Comparison of ENCODE assay signal across 18 cellular contexts in genomic region chr15:60523056-60523455, GRCh38. TPM values are rescaled to one million over a fixed set of nuclear protein-coding genes. Genes with fewer than 3 reads are reported as not detected.
A peak's percentile ranks its signal among the peaks of the same experiment; 100 is the strongest.
DNase-seq lines count a peak whose midpoint lies in the region; ATAC-seq and TF ChIP-seq lines count a peak whose summit lies in the region.
"Had no signal": no experiment of that assay in that cellular context is flagged by ENCODE, and none has a peak within 500 bp of the region (broad histone marks: within the 10 kb centered on the region; RNA-seq: fewer than 3 reads in every experiment).

No MANE protein-coding gene starts in this region.

- no peak overlapping the region for H4K91ac ChIP-seq in IMR-90 (ENCODE audit: insufficient read depth, low read depth, low read length)

- no peak overlapping the region for H2AFZ ChIP-seq in IMR-90 (replicated peaks; ENCODE audit: low read length, poor library complexity)

- H3K56ac ChIP-seq in IMR-90 (ENCODE audit: extremely low read depth, insufficient read depth, low read length) = no peak overlapping the region

- H3K4me3 ChIP-seq in CD8-positive, alpha-beta memory T cell (ENCODE audit: low read length) = no peak overlapping the region
- no peak overlapping the region for H3K4me3 ChIP-seq in IMR-90 (ENCODE audit: insufficient read depth, low read depth, low read length)
- no peak overlapping the region for H3K4me3 ChIP-seq in choroid plexus epithelial cell (ENCODE audit: low read depth, low read length)
- no peak overlapping the region for H3K4me3 ChIP-seq in colonic mucosa
- H3K4me3 ChIP-seq: skin epidermis, stomach had no signal

- no peaks in the 10 kb centered on the region for H3K27me3 Mint-ChIP-seq in CD8-positive, alpha-beta memory T cell

- intact Hi-C loops in IMR-90 (cut with micrococcal nuclease) (no loop called here), colonic mucosa (cut with DNase I) (loop anchor here (10.0 kb wide), 1 partner anchor 198 kb away; no protein-coding TSS in a partner anchor)

- CTCF ChIA-PET in CD8-positive, alpha-beta memory T cell (lab: Charles Lee) = interaction anchor here (0.8 kb wide), 1 partner anchor 39 kb away, joined by 3 read pairs; no protein-coding TSS in a partner anchor
- CTCF ChIA-PET in IMR-90 (lab: Yijun Ruan, JAX) = no interaction called here

- H3K36me3 Mint-ChIP-seq in CD8-positive, alpha-beta memory T cell = peaks cover 8 to 79% (median 23%) of the 10 kb centered on the region in 3 donors

- no peak for TF ChIP-seq POLR2A in IMR-90 (IDR thresholded peaks at IDR 0.05; ENCODE audit: low read depth, low read length)

- no peak overlapping the region for H2AK9ac ChIP-seq in IMR-90 (replicated peaks; ENCODE audit: low read depth, low read length, poor library complexity)

- TF ChIP-seq CTCF in IMR-90 (conservative IDR thresholded peaks at IDR 0.05; ENCODE audit: low read depth, low read length) = no peak
- no peak for TF ChIP-seq CTCF in choroid plexus epithelial cell (conservative IDR thresholded peaks at IDR 0.05; ENCODE audit: low read depth, low read length)
- no peak for TF ChIP-seq CTCF in colonic mucosa (IDR thresholded peaks at IDR 0.05)

- H3K4me1 ChIP-seq in CD8-positive, alpha-beta memory T cell (ENCODE audit: insufficient read depth, low read length) = peaks cover 21% of the 10 kb centered on the region
- H3K4me1 ChIP-seq in IMR-90 (ENCODE audit: control insufficient read depth, insufficient read depth, low read length) (peaks cover 12% of the 10 kb centered on the region; the same call in 1 of the 2 replicates), colonic mucosa (no peaks in the 10 kb centered on the region)

- H3K36me3 ChIP-seq in CD8-positive, alpha-beta memory T cell (ENCODE audit: insufficient read depth, low read length) = peaks cover 19% of the 10 kb centered on the region
- H3K36me3 ChIP-seq in IMR-90 (ENCODE audit: control insufficient read depth, insufficient read depth, low read length) (peaks cover 1% of the 10 kb centered on the region; the same call in 1 of the 2 replicates), colonic mucosa (no peaks in the 10 kb centered on the region)
- H3K36me3 ChIP-seq: stomach had no signal

- peaks cover 11 to 13% of the 10 kb centered on the region in 2 experiments; a peak in 2 of 4 replicates for H3K79me1 ChIP-seq in IMR-90 (ENCODE audit: low read depth in 1 of 2, low read length in 2 of 2)

- H3K9me3 Mint-ChIP-seq in CD8-positive, alpha-beta memory T cell = no peaks in the 10 kb centered on the region
- H3K9me3 Mint-ChIP-seq: activated T-cell treated with anti-CD3 and anti-CD28 coated beads, Interleukin-2, amount 50 U/mL, for 72 hours had no signal

- H3K27ac Mint-ChIP-seq in CD8-positive, alpha-beta memory T cell = peak overlapping the region in 7 of 8 donors; percentile 36 to 95 (median 67)

- H3K27me3 ChIP-seq in CD8-positive, alpha-beta memory T cell (ENCODE audit: insufficient read depth, low read length, poor library complexity, severe bottlenecking) = no peaks in the 10 kb centered on the region
- H3K27me3 ChIP-seq in IMR-90 (ENCODE audit: control insufficient read depth, insufficient read depth, low read length) = no peaks in the 10 kb centered on the region
- no peaks in the 10 kb centered on the region for H3K27me3 ChIP-seq in colonic mucosa
- H3K27me3 ChIP-seq: stomach had no signal

- DNase-seq in CD8-positive, alpha-beta memory T cell = no peak
- peak; percentile 80 for DNase-seq in IMR-90
- peak; percentile 33 for DNase-seq in choroid plexus epithelial cell (ENCODE audit: low read depth)
- peak; percentile 10 for DNase-seq in kidney tubule cell (ENCODE audit: low spot score)
- DNase-seq in NK-92 treated with Interleukin-12 subunit alpha and Interleukin-12 subunit beta, amount 100 ng/mL, for 24 hours (lab: John Stamatoyannopoulos, UW) = no peak
- no peak for DNase-seq in colonic mucosa
- DNase-seq: activated CD4-positive, alpha-beta T cell treated with anti-CD3 and anti-CD28 coated beads for 1 hour; activated T-cell treated with anti-CD3 and anti-CD28 coated beads, Interleukin-2, amount 50 U/mL, for 72 hours; COR-L47; GOT3; KG1; mesendoderm; NCI-H524; stomach had no signal

- H4K20me1 ChIP-seq in IMR-90 (ENCODE audit: insufficient read depth, low read length) = no peaks in the 10 kb centered on the region; the same call in 1 of the 2 replicates

- peaks cover 72 to 87% (median 83%) of the 10 kb centered on the region in 3 donors for H3K4me1 Mint-ChIP-seq in CD8-positive, alpha-beta memory T cell

- H2BK5ac ChIP-seq in IMR-90 (ENCODE audit: low read depth, low read length, poor library complexity, severe bottlenecking) = peak overlapping the region; percentile 88

- no peak overlapping the region for H4K5ac ChIP-seq in IMR-90 (ENCODE audit: low read depth, low read length)

- dilution Hi-C loops in IMR-90 (cut with HindIII; ENCODE audit: low sequenced_read_pairs, unreplicated experiment) = no loop called here

- no peak overlapping the region for H3K18ac ChIP-seq in IMR-90 (ENCODE audit: low read depth, low read length)

- POLR2A ChIA-PET in CD8-positive, alpha-beta memory T cell (lab: Charles Lee) = no interaction called here
- POLR2A ChIA-PET in IMR-90 (lab: Charles Lee; ENCODE audit: unreplicated experiment) = no interaction called here

- no peak overlapping the region for H3K4me2 ChIP-seq in IMR-90 (ENCODE audit: low read depth, low read length)

- peak overlapping the region; percentile 75; the same call in 1 of the 2 replicates for H3K14ac ChIP-seq in IMR-90 (replicated peaks; ENCODE audit: low read depth, low read length)

- no peak overlapping the region for H3K4me3 Mint-ChIP-seq in CD8-positive, alpha-beta memory T cell
- H3K4me3 Mint-ChIP-seq: activated T-cell treated with anti-CD3 and anti-CD28 coated beads, Interleukin-2, amount 50 U/mL, for 72 hours had no signal

- peaks cover 4% of the 10 kb centered on the region for H3K9me1 ChIP-seq in IMR-90 (ENCODE audit: insufficient read depth, low read length)

- 0 out of 2 replicates have a peak overlapping the region, but pooled peaks have one; percentile 4 for H2BK120ac ChIP-seq in IMR-90 (ENCODE audit: low read depth, low read length)

- no peaks in the 10 kb centered on the region for H3K9me3 ChIP-seq in CD8-positive, alpha-beta memory T cell (ENCODE audit: low read length)
- H3K9me3 ChIP-seq in IMR-90 (ENCODE audit: control insufficient read depth, insufficient read depth, low read length) (no peaks in the 10 kb centered on the region), colonic mucosa (no peaks in the 10 kb centered on the region)
- H3K9me3 ChIP-seq: stomach had no signal

- in situ Hi-C loops in IMR-90 (cut with MboI; ENCODE audit: low sequenced_read_pairs) = loop anchor here (25.0 kb wide), 1 partner anchor 1314 kb away; no protein-coding TSS in a partner anchor

- BruUV-seq in IMR-90 (replicated peaks; lab: Mats Ljungman, UMichigan) = no TSS peak

- no peak overlapping the region for H3K9ac ChIP-seq in IMR-90 (ENCODE audit: low read depth, low read length)
- H3K9ac ChIP-seq in colonic mucosa (ENCODE audit: low read depth in 2 of 2, low read length in 2 of 2) = no peak overlapping the region

- no peak overlapping the region for H2AK5ac ChIP-seq in IMR-90 (ENCODE audit: low read depth, low read length)

- no peak overlapping the region for H3K23ac ChIP-seq in IMR-90 (ENCODE audit: low read depth, low read length)

- TF ChIP-seq RAD21 in IMR-90 (IDR thresholded peaks at IDR 0.05; ENCODE audit: low read length) = no peak

- H3K27ac ChIP-seq in CD8-positive, alpha-beta memory T cell (ENCODE audit: low read depth, low read length) = no peak overlapping the region
- H3K27ac ChIP-seq in IMR-90 (ENCODE audit: insufficient read depth, low read length) (no peak overlapping the region), colonic mucosa (no peak overlapping the region)
- H3K27ac ChIP-seq: stomach had no signal

- H4K8ac ChIP-seq in IMR-90 (ENCODE audit: low read depth in 2 of 2, low read length in 2 of 2) = peak overlapping the region in 1 of 2 experiments; percentile 64; a peak in 1 of 4 replicates

- ATAC-seq in IMR-90 (ENCODE audit: low read depth) (peak; percentile 43), HG03521 (IDR thresholded peaks at IDR 0.05; ENCODE audit: unreplicated experiment) (no peak), GM19397 (IDR thresholded peaks at IDR 0.05; ENCODE audit: unreplicated experiment) (no peak)
- ATAC-seq: activated T-cell treated with anti-CD3 and anti-CD28 coated beads, Interleukin-2, amount 50 U/mL, for 72 hours; Panc1 had no signal

- no peak overlapping the region for H3K4ac ChIP-seq in IMR-90 (ENCODE audit: low read depth, low read length)

- WGBS in IMR-90 (ENCODE audit: extremely low coverage in 2 of 2, insufficient read length in 1 of 2), 2 experiments = no CpG with 5 or more reads among the region's 2 CpGs

- peak overlapping the region; percentile 86; the same call in 1 of the 2 replicates for H2BK20ac ChIP-seq in IMR-90 (ENCODE audit: low read depth, low read length)

- H2BK15ac ChIP-seq in IMR-90 (ENCODE audit: low read depth, low read length) = peak overlapping the region; percentile 96; the same call in 2 of the 3 replicates

TF ChIP-seq in IMR-90, 13 proteins besides CTCF, POLR2A, EP300 and RAD21:
- TF ChIP-seq CEBPB (IDR thresholded peaks at IDR 0.05; ENCODE audit: low read depth, low read length) (no peak), RFX5 (IDR thresholded peaks at IDR 0.05; ENCODE audit: low read depth, low read length) (peak; percentile 64; the same call in 1 of the 2 replicates), MAFK (IDR thresholded peaks at IDR 0.05; ENCODE audit: low read depth, low read length) (peak; percentile 78)

RNA-seq across cellular contexts. Expression of gene ICE2, which starts 44.1 kb away (rescaled TPM):
- total RNA-seq in CD8-positive, alpha-beta memory T cell = 10 to 100 TPM; 51.7 to 59.5 TPM
- 57.5 TPM for polyA plus RNA-seq in CD8-positive, alpha-beta memory T cell
- total RNA-seq in IMR-90 (2012; rRNA removed) (21.1 and 22.8 TPM in 2 replicates), colonic mucosa (10 to 100 TPM; 37.3 to 37.7 TPM)
- polyA plus RNA-seq in IMR-90 (2012; rRNA removed) = 11.3 and 14.7 TPM in 2 replicates
- 2.0 and 3.0 TPM in 2 replicates for polyA plus RNA-seq in IMR-90 (2012; cell fraction: cytosol; rRNA removed)
- polyA plus RNA-seq in IMR-90 (2012; cell fraction: nucleus; rRNA removed; ENCODE audit: low replicate concordance) = 3.6 and 24.3 TPM in 2 replicates

Comparison
In these comparisons a context has a peak if more than half of its experiments do, and no peak if none do; other contexts are left out.
1. DNase-seq: peak in IMR-90 (single experiment), choroid plexus epithelial cell (single experiment) and kidney tubule cell (single experiment); none in CD8-positive, alpha-beta memory T cell (0 of 5), NK-92 treated with Interleukin-12 subunit alpha and Interleukin-12 subunit beta, amount 100 ng/mL, for 24 hours (single experiment) and colonic mucosa (single experiment).